22 cellular contexts compared by ENCODE assay signal in the genomic region with DNA sequence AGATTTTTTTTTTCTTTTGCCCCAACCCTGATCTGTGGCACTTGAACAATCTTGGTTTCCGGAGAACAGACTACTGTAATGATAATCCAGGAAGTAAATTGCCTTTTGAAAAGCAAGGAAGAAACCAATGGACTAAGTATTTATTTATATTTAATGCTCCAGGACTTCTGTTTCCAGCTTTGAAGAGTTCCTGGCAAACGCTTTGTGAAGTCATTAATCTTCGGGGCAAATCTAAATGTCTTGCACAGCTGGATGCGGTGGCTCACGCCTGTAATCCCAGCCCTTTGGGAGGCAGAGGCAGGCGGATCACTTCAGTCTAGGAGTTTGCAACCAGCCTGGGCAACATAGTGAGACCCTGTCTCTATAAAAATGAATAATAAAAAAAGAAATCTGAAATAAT.
"Had no signal": no experiment of that assay in that cellular context is flagged by ENCODE, and none has a peak within 500 bp of the region (broad histone marks: within the 10 kb centered on the region; RNA-seq: fewer than 3 reads in every experiment).

No MANE protein-coding gene starts in this region.

- H3K79me2 ChIP-seq: parathyroid adenoma had no signal

- H3K9me3 Mint-ChIP-seq: activated naive CD4-positive, alpha-beta T cell treated with anti-CD3 and anti-CD28 coated beads, Interleukin-2, amount 50 U/mL, for 24 hours; nephron; stimulated activated memory B cell treated with anti-CD40 and anti-IgM and Interleukin-4, amounts not matched to agents 10 μg/mL and 1 μg/mL and 100 μg/mL, for 72 hours; T-cell had no signal

- H3K4me1 ChIP-seq: heart left ventricle, left lung, parathyroid adenoma, testis had no signal

- H3K36me3 ChIP-seq: heart left ventricle, left lung, uterus had no signal

- H3K36me3 Mint-ChIP-seq: activated naive CD4-positive, alpha-beta T cell treated with anti-CD3 and anti-CD28 coated beads, Interleukin-2, amount 50 U/mL, for 24 hours; stimulated activated memory B cell treated with anti-CD40 and anti-IgM and Interleukin-4, amounts not matched to agents 10 μg/mL and 1 μg/mL and 100 μg/mL, for 72 hours; T-cell had no signal

- H3K27ac Mint-ChIP-seq: activated CD8-positive, alpha-beta T cell treated with anti-CD3 and anti-CD28 coated beads, Interleukin-2, amount 10 ng/mL, durations not matched to agents 7 days and 5 days; activated naive CD4-positive, alpha-beta T cell treated with anti-CD3 and anti-CD28 coated beads, Interleukin-2, amount 50 U/mL, for 24 hours; stimulated activated memory B cell treated with anti-CD40 and anti-IgM and Interleukin-4, amounts not matched to agents 10 μg/mL and 1 μg/mL and 100 μg/mL, for 72 hours; T-cell had no signal

- H3K4me3 ChIP-seq: heart left ventricle, left lung, lung, testis, uterus had no signal

- H3K4me3 Mint-ChIP-seq: activated CD8-positive, alpha-beta T cell treated with anti-CD3 and anti-CD28 coated beads, Interleukin-2, amount 10 ng/mL, durations not matched to agents 7 days and 5 days; activated naive CD4-positive, alpha-beta T cell treated with anti-CD3 and anti-CD28 coated beads, Interleukin-2, amount 50 U/mL, for 24 hours; nephron; stimulated activated memory B cell treated with anti-CD40 and anti-IgM and Interleukin-4, amounts not matched to agents 10 μg/mL and 1 μg/mL and 100 μg/mL, for 72 hours; T-cell had no signal

- DNase-seq: activated CD4-positive, alpha-beta T cell treated with anti-CD3 and anti-CD28 coated beads for 1 hour; activated CD4-positive, alpha-beta T cell treated with anti-CD3 and anti-CD28 coated beads, Interleukin-2, amount 50 U/mL, for 1 hour; activated CD8-positive, alpha-beta T cell treated with anti-CD3 and anti-CD28 coated beads, Interleukin-2, amount 10 ng/mL, durations not matched to agents 7 days and 5 days; activated gamma-delta T cell treated with Interleukin-2 at 50 U/mL for 16 hours; anterior cingulate cortex; central memory CD4-positive, alpha-beta T cell; dermis blood vessel endothelial cell; effector CD8-positive, alpha-beta T cell; heart left ventricle; kidney; left lung; small intestine; stimulated activated CD4-positive, alpha-beta T cell treated with anti-CD3 and anti-CD28 coated beads, Interleukin-15, amount 100 ng/mL, for 24 hours; T-cell; testis; uterus had no signal

- H3K9me3 ChIP-seq: heart left ventricle, left lung, testis, uterus had no signal

- H2AFZ ChIP-seq: parathyroid adenoma had no signal

- H3K27ac ChIP-seq: heart left ventricle, left lung, parathyroid adenoma, testis, uterus had no signal

- H3K27me3 ChIP-seq: heart left ventricle, left lung, testis, uterus had no signal

- H3K9ac ChIP-seq: parathyroid adenoma had no signal

- H3K27me3 Mint-ChIP-seq: activated naive CD4-positive, alpha-beta T cell treated with anti-CD3 and anti-CD28 coated beads, Interleukin-2, amount 50 U/mL, for 24 hours; stimulated activated memory B cell treated with anti-CD40 and anti-IgM and Interleukin-4, amounts not matched to agents 10 μg/mL and 1 μg/mL and 100 μg/mL, for 72 hours; T-cell had no signal

- H3K4me1 Mint-ChIP-seq: activated naive CD4-positive, alpha-beta T cell treated with anti-CD3 and anti-CD28 coated beads, Interleukin-2, amount 50 U/mL, for 24 hours; stimulated activated memory B cell treated with anti-CD40 and anti-IgM and Interleukin-4, amounts not matched to agents 10 μg/mL and 1 μg/mL and 100 μg/mL, for 72 hours; T-cell had no signal

- ATAC-seq: activated CD8-positive, alpha-beta T cell treated with anti-CD3 and anti-CD28 coated beads, Interleukin-2, amount 10 ng/mL, durations not matched to agents 7 days and 5 days; heart left ventricle; left lung; sciatic nerve; stimulated activated memory B cell treated with anti-CD40 and anti-IgM and Interleukin-4, amounts not matched to agents 10 μg/mL and 1 μg/mL and 100 μg/mL, for 72 hours; T-cell had no signal
